Comparison of ENCODE assay signal across 8 cellular contexts in the genomic region with DNA sequence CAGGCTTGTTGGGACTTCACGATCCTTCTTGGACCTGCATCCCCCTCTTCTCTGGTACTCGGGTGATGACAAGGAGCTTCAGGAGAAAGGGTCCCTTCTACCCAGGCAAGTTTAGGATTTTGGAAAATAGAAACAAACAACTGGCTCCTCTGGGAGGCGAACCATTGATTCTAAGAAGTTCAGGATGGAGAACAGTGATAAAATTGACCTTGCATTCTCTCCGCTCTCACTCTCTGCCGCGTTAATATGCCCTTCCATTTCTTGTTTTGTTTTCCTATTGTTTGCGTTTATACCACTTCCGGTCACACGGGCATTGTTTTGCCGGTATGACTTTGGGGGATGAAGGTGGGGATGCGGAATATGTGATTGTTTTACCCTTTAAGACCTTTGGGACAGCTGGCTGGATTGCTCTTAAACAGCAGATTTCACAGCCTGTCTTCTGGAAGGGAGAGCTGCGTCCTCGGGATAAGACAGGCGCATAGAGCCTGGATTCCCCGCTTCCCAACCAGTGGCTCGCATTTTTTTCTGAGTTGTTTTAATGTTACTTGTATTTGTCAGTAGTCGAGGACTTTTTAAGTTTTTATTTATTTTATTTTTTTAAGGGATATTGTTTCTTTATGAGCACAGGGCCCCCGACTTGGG.
DNase-seq lines count a peak whose midpoint lies in the region; ATAC-seq and TF ChIP-seq lines count a peak whose summit lies in the region.

No MANE protein-coding gene starts in this region.

- no peak overlapping the region for H3K27ac Mint-ChIP-seq in activated naive CD4-positive, alpha-beta T cell treated with anti-CD3 and anti-CD28 coated beads for 36 hours
- H3K27ac Mint-ChIP-seq in activated naive CD4-positive, alpha-beta T cell treated with anti-CD3 and anti-CD28 coated beads, Interleukin-2, amount 50 U/mL, for 72 hours = no peak overlapping the region

- no peak for TF ChIP-seq POLR2A in tibial nerve (IDR thresholded peaks at IDR 0.05)

- H3K27me3 Mint-ChIP-seq in activated naive CD4-positive, alpha-beta T cell treated with anti-CD3 and anti-CD28 coated beads for 36 hours (ENCODE audit: low read depth) = peaks cover 63% of the 10 kb centered on the region

- TF ChIP-seq EP300 in tibial nerve (IDR thresholded peaks at IDR 0.05) = no peak

- H3K36me3 Mint-ChIP-seq in activated naive CD4-positive, alpha-beta T cell treated with anti-CD3 and anti-CD28 coated beads for 36 hours (ENCODE audit: low read depth) = no peaks in the 10 kb centered on the region
- H3K36me3 Mint-ChIP-seq in activated naive CD4-positive, alpha-beta T cell treated with anti-CD3 and anti-CD28 coated beads, Interleukin-2, amount 50 U/mL, for 72 hours = peaks cover 5 to 6% of the 10 kb centered on the region in 2 donors

- H3K4me1 Mint-ChIP-seq in activated naive CD4-positive, alpha-beta T cell treated with anti-CD3 and anti-CD28 coated beads for 36 hours (ENCODE audit: low read depth) = peaks cover 13% of the 10 kb centered on the region

- peaks cover 0 to 15% (median 3%) of the 10 kb centered on the region in 4 donors for H3K4me1 ChIP-seq in tibial nerve

- no peaks in the 10 kb centered on the region for H3K36me3 ChIP-seq in tibial nerve

- no peak overlapping the region for H3K27ac ChIP-seq in tibial nerve

- H3K4me3 Mint-ChIP-seq in activated naive CD4-positive, alpha-beta T cell treated with anti-CD3 and anti-CD28 coated beads for 36 hours = peak overlapping the region; percentile 52

- H3K9me3 ChIP-seq in tibial nerve = no peaks in the 10 kb centered on the region

- peak overlapping the region; percentile 44 for H3K4me3 ChIP-seq in WI38 (ENCODE audit: low read depth, low read length)
- H3K4me3 ChIP-seq in iPS-11a (ENCODE audit: low read depth, low read length) = peak overlapping the region; percentile 74
- H3K4me3 ChIP-seq in tibial nerve = peak overlapping the region in 3 of 4 donors; percentile 1 to 39 (median 10)

- intact Hi-C loops in activated naive CD4-positive, alpha-beta T cell treated with anti-CD3 and anti-CD28 coated beads for 36 hours (cut with micrococcal nuclease) = no loop called here

- no peak for DNase-seq in activated naive CD4-positive, alpha-beta T cell treated with anti-CD3 and anti-CD28 coated beads for 36 hours
- no peak for DNase-seq in activated naive CD4-positive, alpha-beta T cell treated with anti-CD3 and anti-CD28 coated beads, Interleukin-2, amount 50 U/mL, for 72 hours (ENCODE audit: low spot score in 2 of 2)
- DNase-seq in tibial nerve (ENCODE audit: low spot score in 2 of 2) (no peak), DMS153 treated with DMSO at 0.1 percent for 48 hours (lab: John Stamatoyannopoulos, UW; ENCODE audit: unreplicated experiment) (no peak), GM20000 (ENCODE audit: low spot score) (no peak), epidermal melanocyte (ENCODE audit: insufficient read length, low spot score) (no peak)

- WGBS in tibial nerve, 2 donors = 3% methylated on average over 18 of the region's 18 CpGs

- CTCF ChIA-PET in activated naive CD4-positive, alpha-beta T cell treated with anti-CD3 and anti-CD28 coated beads for 36 hours (lab: Charles Lee) = interaction anchor here (0.7 to 1.4 kb wide), 3 partner anchors 8 to 138 kb away, joined by 3 to 4 read pairs (median 3); no protein-coding TSS in a partner anchor

- peaks cover 0 to 38% of the 10 kb centered on the region in 2 donors for H3K27me3 ChIP-seq in tibial nerve

- TF ChIP-seq CTCF in WI38 (IDR thresholded peaks at IDR 0.05; ENCODE audit: low read depth, low read length) (no peak), tibial nerve (IDR thresholded peaks at IDR 0.05) (no peak), GM20000 (IDR thresholded peaks at IDR 0.05; ENCODE audit: extremely low read depth, missing control alignments) (no peak)

- H3K9me3 Mint-ChIP-seq in activated naive CD4-positive, alpha-beta T cell treated with anti-CD3 and anti-CD28 coated beads for 36 hours = no peaks in the 10 kb centered on the region
- H3K9me3 Mint-ChIP-seq in activated naive CD4-positive, alpha-beta T cell treated with anti-CD3 and anti-CD28 coated beads, Interleukin-2, amount 50 U/mL, for 72 hours = no peaks in the 10 kb centered on the region

- ATAC-seq in activated naive CD4-positive, alpha-beta T cell treated with anti-CD3 and anti-CD28 coated beads, Interleukin-2, amount 50 U/mL, for 72 hours = no peak

Comparison
In these comparisons a context has a peak if more than half of its experiments do, and no peak if none do; other contexts are left out.
1. H3K4me3 ChIP-seq: peak in every context shown above with its lines; median percentile 74 in iPS-11a; 44 in WI38; 10 in tibial nerve.